In the genomic region with DNA sequence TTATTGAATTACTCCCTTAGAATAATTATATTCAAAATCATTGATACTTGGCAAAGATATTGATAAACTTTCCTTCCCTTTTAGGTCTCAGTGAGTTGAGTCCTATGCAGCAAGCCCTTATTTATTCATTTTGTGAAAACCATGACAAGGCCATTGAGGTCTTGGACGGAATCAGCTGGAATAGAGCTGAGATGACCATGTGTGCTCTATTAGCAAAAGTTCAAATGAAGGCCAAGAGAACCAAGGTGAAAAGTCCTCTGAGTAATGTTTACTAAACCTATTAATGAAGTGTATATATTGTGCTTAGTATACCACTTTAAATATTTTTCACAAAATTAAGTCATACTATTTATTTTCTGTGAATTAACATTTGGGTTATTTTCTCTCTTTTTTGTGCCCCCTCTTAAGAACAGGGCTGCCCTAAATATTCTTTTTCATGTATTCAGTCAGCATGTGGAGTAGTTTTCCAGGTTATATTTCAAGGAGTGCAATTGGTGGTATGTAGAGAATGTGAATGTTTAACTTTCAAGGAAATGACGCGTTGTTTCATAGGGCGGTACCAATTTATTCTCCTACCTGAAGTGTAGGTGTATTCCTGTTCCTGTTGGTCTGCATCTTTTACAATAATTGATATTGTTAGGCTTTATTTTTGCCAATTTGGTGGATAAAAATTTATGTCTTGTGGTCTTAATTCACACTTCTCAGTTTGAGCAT, we compare ENCODE assay signal across 26 cellular contexts.
"Had no signal": no experiment of that assay in that cellular context is flagged by ENCODE, and none has a peak within 500 bp of the region (broad histone marks: within the 10 kb centered on the region; RNA-seq: fewer than 3 reads in every experiment).

No MANE protein-coding gene starts in this region.

- H3K4me3 ChIP-seq: colonic mucosa, esophagus squamous epithelium, gastrocnemius medialis, heart right ventricle, lower lobe of right lung, mucosa of descending colon had no signal

- H3K27me3 Mint-ChIP-seq: dendritic cell treated with granulocyte-macrophage colony-stimulating factor and Interleukin-4, amounts not matched to agents 40 ng/mL and 50 ng/mL, for 4 days; effector memory CD8-positive, alpha-beta T cell had no signal

- H3K27ac ChIP-seq: colonic mucosa, epithelial cell of prostate, esophagus squamous epithelium, gastrocnemius medialis, heart right ventricle, lower lobe of right lung had no signal

- H3K4me1 Mint-ChIP-seq: mesothelial cell of epicardium had no signal

- H3K9me3 ChIP-seq: colonic mucosa, esophagus squamous epithelium, gastrocnemius medialis, heart right ventricle, lower lobe of right lung, mucosa of descending colon had no signal

- H3K9me3 Mint-ChIP-seq: dendritic cell treated with granulocyte-macrophage colony-stimulating factor and Interleukin-4, amounts not matched to agents 40 ng/mL and 50 ng/mL, for 4 days; endodermal cell; mesothelial cell of epicardium had no signal

- FAIRE-seq: islet of Langerhans, keratinocyte had no signal

- H3K4me1 ChIP-seq: colonic mucosa, esophagus squamous epithelium, gastrocnemius medialis, heart right ventricle, lower lobe of right lung had no signal

- H3K36me3 Mint-ChIP-seq: mesothelial cell of epicardium had no signal

- H3K36me3 ChIP-seq: colonic mucosa, esophagus squamous epithelium, gastrocnemius medialis, heart right ventricle, lower lobe of right lung had no signal

- H3K27ac Mint-ChIP-seq: dendritic cell treated with granulocyte-macrophage colony-stimulating factor and Interleukin-4, amounts not matched to agents 40 ng/mL and 50 ng/mL, for 4 days; effector memory CD8-positive, alpha-beta T cell; endodermal cell; mesothelial cell of epicardium had no signal

- H3K27me3 ChIP-seq: colonic mucosa, esophagus squamous epithelium, gastrocnemius medialis, heart right ventricle had no signal

- H3K4me3 Mint-ChIP-seq: dendritic cell treated with granulocyte-macrophage colony-stimulating factor and Interleukin-4, amounts not matched to agents 40 ng/mL and 50 ng/mL, for 4 days; effector memory CD8-positive, alpha-beta T cell; endodermal cell; mesothelial cell of epicardium had no signal

- DNase-seq: colonic mucosa; cortex of kidney; effector CD8-positive, alpha-beta T cell; effector memory CD8-positive, alpha-beta T cell; endodermal cell; erythroblast; esophagus squamous epithelium; foreskin fibroblast; foreskin melanocyte; gastrocnemius medialis; glutamatergic neuron; head of caudate nucleus; heart right ventricle; hippocampal formation; left cardiac atrium; left ventricle myocardium superior; lower lobe of right lung; mesenchymal stem cell had no signal

- ATAC-seq: effector memory CD8-positive, alpha-beta T cell; esophagus mucosa; gastrocnemius medialis; heart right ventricle; left cardiac atrium; left lobe of liver; left ventricle myocardium superior; mucosa of descending colon had no signal
